ENCODE assay signal across 17 cellular contexts in genomic region chr5:174816858-174817257, GRCh38.
DNase-seq lines count a peak whose midpoint lies in the region; ATAC-seq and TF ChIP-seq lines count a peak whose summit lies in the region.
"Had no signal": no experiment of that assay in that cellular context is flagged by ENCODE, and none has a peak within 500 bp of the region (broad histone marks: within the 10 kb centered on the region; RNA-seq: fewer than 3 reads in every experiment).

No MANE protein-coding gene starts in this region.

- H3K9me3 Mint-ChIP-seq in T-helper 2 cell treated with Interferon-gamma antibody and Interleukin-4, amounts not matched to agents 5 μg/mL and 100 μg/mL, for 36 hours = no peaks in the 10 kb centered on the region

- POLR2A ChIA-PET in SK-N-SH (lab: Yijun Ruan, JAX) = no interaction called here

- H2AFZ ChIP-seq in SK-N-SH (ENCODE audit: low read depth) = no peak overlapping the region
- H2AFZ ChIP-seq in OCI-LY1 (ENCODE audit: low read length) = no peak overlapping the region
- no peak overlapping the region for H2AFZ ChIP-seq in smooth muscle cell (ENCODE audit: low read depth)

- no peak overlapping the region for H3K4me3 ChIP-seq in SK-N-SH (ENCODE audit: low read depth in 2 of 2, low read length in 1 of 2)
- no peak overlapping the region for H3K4me3 ChIP-seq in OCI-LY1 (ENCODE audit: low read depth, low read length, poor library complexity, severe bottlenecking)
- no peak overlapping the region for H3K4me3 ChIP-seq in esophagus muscularis mucosa
- H3K4me3 ChIP-seq in smooth muscle cell = no peak overlapping the region
- H3K4me3 ChIP-seq: A549, transverse colon had no signal

- H3F3A ChIP-seq in SK-N-SH (replicated peaks; ENCODE audit: insufficient read depth) (no peaks in the 10 kb centered on the region), OCI-LY1 (ENCODE audit: insufficient read depth, low read length) (no peaks in the 10 kb centered on the region), smooth muscle cell (ENCODE audit: low read depth) (no peaks in the 10 kb centered on the region)

- H3K4me2 ChIP-seq in SK-N-SH (no peak overlapping the region), OCI-LY1 (ENCODE audit: low read length) (no peak overlapping the region), smooth muscle cell (no peak overlapping the region)
- H3K4me2 ChIP-seq: A549 had no signal

- no peaks in the 10 kb centered on the region for H3K36me3 Mint-ChIP-seq in T-helper 2 cell treated with Interferon-gamma antibody and Interleukin-4, amounts not matched to agents 5 μg/mL and 100 μg/mL, for 36 hours (ENCODE audit: low read depth)
- H3K36me3 Mint-ChIP-seq: IgD-negative memory B cell had no signal

- no peaks in the 10 kb centered on the region for H4K20me1 ChIP-seq in SK-N-SH (ENCODE audit: insufficient read depth)
- H4K20me1 ChIP-seq in OCI-LY1 (ENCODE audit: insufficient read depth, low read length) = no peaks in the 10 kb centered on the region
- H4K20me1 ChIP-seq in smooth muscle cell (ENCODE audit: low read depth) = no peaks in the 10 kb centered on the region

- H3K9me3 ChIP-seq in SK-N-SH (no peaks in the 10 kb centered on the region), OCI-LY1 (ENCODE audit: low read length) (no peaks in the 10 kb centered on the region), esophagus muscularis mucosa (peaks cover 0 to 5% (median 0%) of the 10 kb centered on the region in 4 donors), smooth muscle cell (replicated peaks; ENCODE audit: low read depth) (no peaks in the 10 kb centered on the region)
- H3K9me3 ChIP-seq: A549, transverse colon had no signal

- H3K79me2 ChIP-seq in SK-N-SH (ENCODE audit: insufficient read depth) = no peaks in the 10 kb centered on the region
- H3K79me2 ChIP-seq in OCI-LY1 (ENCODE audit: insufficient read depth, low read length) = no peaks in the 10 kb centered on the region
- H3K79me2 ChIP-seq in smooth muscle cell (ENCODE audit: low read depth) = no peaks in the 10 kb centered on the region

- H3K27ac ChIP-seq in SK-N-SH (ENCODE audit: low read depth in 2 of 2, low read length in 1 of 2) = no peak overlapping the region
- H3K27ac ChIP-seq in OCI-LY1 (ENCODE audit: low read depth, low read length, poor library complexity, severe bottlenecking) = no peak overlapping the region
- no peak overlapping the region for H3K27ac ChIP-seq in esophagus muscularis mucosa (replicated peaks in 1 of 4)
- H3K27ac ChIP-seq in smooth muscle cell (ENCODE audit: low read depth) = no peak overlapping the region
- H3K27ac ChIP-seq: A549, transverse colon had no signal

- H3K27me3 ChIP-seq in SK-N-SH (ENCODE audit: insufficient read depth) (no peaks in the 10 kb centered on the region), OCI-LY1 (ENCODE audit: insufficient read depth, low read length) (no peaks in the 10 kb centered on the region), esophagus muscularis mucosa (no peaks in the 10 kb centered on the region), smooth muscle cell (ENCODE audit: low read depth) (no peaks in the 10 kb centered on the region)
- H3K27me3 ChIP-seq: transverse colon had no signal

- TF ChIP-seq RAD21 in SK-N-SH (IDR thresholded peaks at IDR 0.05; ENCODE audit: low read length) = no peak

- ATAC-seq in SK-N-SH treated with all-trans-retinoic acid at 6 μM for 48 hours (no peak), HG03354 (IDR thresholded peaks at IDR 0.05; ENCODE audit: poor library complexity, severe bottlenecking, unreplicated experiment) (no peak)
- ATAC-seq: A549; activated CD8-positive, alpha-beta T cell treated with anti-CD3 and anti-CD28 coated beads, Interleukin-2, amount 10 ng/mL, durations not matched to agents 7 days and 5 days had no signal

- no peaks in the 10 kb centered on the region for H3K9me2 ChIP-seq in SK-N-SH
- no peaks in the 10 kb centered on the region for H3K9me2 ChIP-seq in OCI-LY1 (ENCODE audit: low read depth, low read length)

- H3K4me1 Mint-ChIP-seq in T-helper 2 cell treated with Interferon-gamma antibody and Interleukin-4, amounts not matched to agents 5 μg/mL and 100 μg/mL, for 36 hours (ENCODE audit: low read depth) = no peaks in the 10 kb centered on the region
- H3K4me1 Mint-ChIP-seq: IgD-negative memory B cell had no signal

- peak; percentile 29; the same call in 1 of the 2 replicates for TF ChIP-seq CTCF in SK-N-SH (IDR thresholded peaks at IDR 0.05)
- peak; percentile 29; the same call in 1 of the 2 replicates for TF ChIP-seq CTCF in OCI-LY1 (IDR thresholded peaks at IDR 0.05; ENCODE audit: low read length)
- peak in 2 of 3 experiments; percentile 7 to 9 for TF ChIP-seq CTCF in esophagus muscularis mucosa (IDR thresholded peaks at IDR 0.05)
- TF ChIP-seq CTCF in smooth muscle cell (IDR thresholded peaks at IDR 0.05; ENCODE audit: borderline replicate concordance, insufficient read depth, poor library complexity, severe bottlenecking) = peak; percentile 46

- no peak overlapping the region for H3K4me3 Mint-ChIP-seq in T-helper 2 cell treated with Interferon-gamma antibody and Interleukin-4, amounts not matched to agents 5 μg/mL and 100 μg/mL, for 36 hours
- H3K4me3 Mint-ChIP-seq: activated CD8-positive, alpha-beta T cell treated with anti-CD3 and anti-CD28 coated beads, Interleukin-2, amount 10 ng/mL, durations not matched to agents 7 days and 5 days; activated naive CD4-positive, alpha-beta T cell treated with anti-CD3 and anti-CD28 coated beads for 36 hours; IgD-negative memory B cell had no signal

- intact Hi-C loops in esophagus muscularis mucosa (cut with DNase I) = no loop called here

- CTCF ChIA-PET in SK-N-SH (lab: Yijun Ruan, JAX) = interaction anchor here (1.2 kb wide), 1 partner anchor 18 kb away, joined by 3 read pairs; no protein-coding TSS in a partner anchor

- 0% methylated on average over 2 of the region's 2 CpGs for WGBS in SK-N-SH (ENCODE audit: low lambda C conversion rate)
- 44% methylated on average over 2 of the region's 2 CpGs for WGBS in esophagus muscularis mucosa
- 15% methylated on average over 2 of the region's 2 CpGs for WGBS in smooth muscle cell (ENCODE audit: low lambda C conversion rate)

- no peak overlapping the region for H3K27ac Mint-ChIP-seq in T-helper 2 cell treated with Interferon-gamma antibody and Interleukin-4, amounts not matched to agents 5 μg/mL and 100 μg/mL, for 36 hours
- H3K27ac Mint-ChIP-seq: activated CD8-positive, alpha-beta T cell treated with anti-CD3 and anti-CD28 coated beads, Interleukin-2, amount 10 ng/mL, durations not matched to agents 7 days and 5 days; activated naive CD4-positive, alpha-beta T cell treated with anti-CD3 and anti-CD28 coated beads for 36 hours; IgD-negative memory B cell had no signal

- H3K4me1 ChIP-seq in SK-N-SH (ENCODE audit: control insufficient read depth in 1 of 2, insufficient read depth in 2 of 2, low read depth in 1 of 2, low read length in 1 of 2) (no peaks in the 10 kb centered on the region), OCI-LY1 (ENCODE audit: insufficient read depth, low read length, severe bottlenecking) (no peaks in the 10 kb centered on the region), esophagus muscularis mucosa (no peaks in the 10 kb centered on the region), smooth muscle cell (ENCODE audit: low read depth) (no peaks in the 10 kb centered on the region)
- H3K4me1 ChIP-seq: A549, transverse colon had no signal

- no peak for TF ChIP-seq POLR2A in esophagus muscularis mucosa (IDR thresholded peaks at IDR 0.05; ENCODE audit: low read depth)

- TF ChIP-seq EP300 in SK-N-SH (IDR thresholded peaks at IDR 0.05; ENCODE audit: borderline replicate concordance in 1 of 2, low read depth in 1 of 2, low read length in 1 of 2) (no peak), esophagus muscularis mucosa (IDR thresholded peaks at IDR 0.05) (no peak)

- H3K36me3 ChIP-seq in SK-N-SH (replicated peaks in 1 of 2; ENCODE audit: control insufficient read depth in 1 of 2, insufficient read depth in 2 of 2, low read length in 1 of 2) = no peaks in the 10 kb centered on the region
- no peaks in the 10 kb centered on the region for H3K36me3 ChIP-seq in OCI-LY1 (ENCODE audit: insufficient read depth, low read length)
- no peaks in the 10 kb centered on the region for H3K36me3 ChIP-seq in esophagus muscularis mucosa
- H3K36me3 ChIP-seq in smooth muscle cell (ENCODE audit: low read depth) = no peaks in the 10 kb centered on the region
- H3K36me3 ChIP-seq: transverse colon had no signal

- H3K27me3 Mint-ChIP-seq in T-helper 2 cell treated with Interferon-gamma antibody and Interleukin-4, amounts not matched to agents 5 μg/mL and 100 μg/mL, for 36 hours (ENCODE audit: low read depth) = no peaks in the 10 kb centered on the region
- H3K27me3 Mint-ChIP-seq: IgD-negative memory B cell had no signal

- H3K9ac ChIP-seq in SK-N-SH (no peak overlapping the region), OCI-LY1 (ENCODE audit: low read length) (no peak overlapping the region), smooth muscle cell (ENCODE audit: low read depth) (no peak overlapping the region)

- DNase-seq in SK-N-SH (no peak), esophagus muscularis mucosa (ENCODE audit: extremely low spot score) (no peak), smooth muscle cell (lab: John Stamatoyannopoulos, UW; ENCODE audit: unreplicated experiment) (no peak)
- no peak for DNase-seq in stimulated activated CD4-positive, alpha-beta T cell treated with anti-CD3 and anti-CD28 coated beads, Interleukin-12 subunit alpha, Interleukin-12 subunit beta, amount 100 ng/mL, for 4 hours
- DNase-seq in T-helper 2 cell treated with Interferon-gamma antibody and Interleukin-4, amounts not matched to agents 5 μg/mL and 100 μg/mL, for 36 hours (ENCODE audit: low spot score) = no peak
- DNase-seq: activated CD8-positive, alpha-beta T cell treated with anti-CD3 and anti-CD28 coated beads, Interleukin-2, amount 10 ng/mL, durations not matched to agents 7 days and 5 days; activated naive CD4-positive, alpha-beta T cell treated with anti-CD3 and anti-CD28 coated beads for 36 hours; cerebellar nuclear complex; DMS79; NCI-H187 treated with DMSO at 0.1 percent for 48 hours; NK-92 treated with Interleukin-12 subunit alpha and Interleukin-12 subunit beta, amount 100 ng/mL, for 24 hours; transverse colon had no signal

TF ChIP-seq in SK-N-SH, 30 proteins besides CTCF, POLR2A, EP300 and RAD21 (continues in another document):
- no peak for TF ChIP-seq ELF1 (IDR thresholded peaks at IDR 0.05)
- no peak for TF ChIP-seq TCF12 (IDR thresholded peaks at IDR 0.05)
- TF ChIP-seq FOXJ3 (CRISPR knock-in tag; IDR thresholded peaks at IDR 0.05) = no peak
- no peak for TF ChIP-seq MXI1 (IDR thresholded peaks at IDR 0.05; ENCODE audit: low read depth, low read length)

TF ChIP-seq in SK-N-SH treated with all-trans-retinoic acid at 6 μM for 48 hours, 23 proteins besides CTCF, POLR2A, EP300 and RAD21 (continues in another document):
- TF ChIP-seq BACH2 (CRISPR knock-in tag; IDR thresholded peaks at IDR 0.05; ENCODE audit: borderline replicate concordance) = no peak
